8 cellular contexts compared by ENCODE assay signal in genomic region chr20:34705008-34705382, GRCh38. TPM values are rescaled to one million over a fixed set of nuclear protein-coding genes. Genes with fewer than 3 reads are reported as not detected.
DNase-seq lines count a peak whose midpoint lies in the region; ATAC-seq and TF ChIP-seq lines count a peak whose summit lies in the region.

No MANE protein-coding gene starts in this region.

- BruUV-seq in PC-3 (replicated peaks; lab: Mats Ljungman, UMichigan): TSS peak; percentile 67

- in situ Hi-C loops in G401 (cut with HindIII; ENCODE audit: low sequenced_read_pairs): no loop called here

- POLR2A ChIA-PET in PC-3 (lab: Charles Lee; ENCODE audit: unreplicated experiment): no interaction called here

- no peaks in the 10 kb centered on the region for H3K9me3 ChIP-seq in PC-3 (ENCODE audit: low read length)
- no peaks in the 10 kb centered on the region for H3K9me3 ChIP-seq in trophoblast cell (ENCODE audit: insufficient read depth, low read depth, low read length)

- no peaks in the 10 kb centered on the region for H4K20me1 ChIP-seq in PC-3 (ENCODE audit: low read length)

- CTCF ChIA-PET in PC-3 (lab: Charles Lee): interaction anchor here (0.6 to 1.4 kb wide), 3 partner anchors 121 to 152 kb away, joined by 3 to 10 read pairs (median 4); no protein-coding TSS in a partner anchor

- no peak overlapping the region for H2AK5ac ChIP-seq in trophoblast cell (ENCODE audit: low read length)

- H3K14ac ChIP-seq in trophoblast cell (ENCODE audit: low read length): peak overlapping the region; percentile 45

- intact Hi-C loops in PC-3 (cut with micrococcal nuclease): no loop called here

- H3K4me3 ChIP-seq in PC-3 (ENCODE audit: low read length): peak overlapping the region; percentile 85; the same call in 1 of the 2 replicates
- H3K4me3 ChIP-seq in epithelial cell of esophagus (ENCODE audit: low read length): peak overlapping the region; percentile 75
- peak overlapping the region; percentile 84 for H3K4me3 ChIP-seq in trophoblast cell (ENCODE audit: low read depth, low read length)

- H3K4me1 ChIP-seq in PC-3 (ENCODE audit: insufficient read depth, low read length) (peaks cover 20% of the 10 kb centered on the region), trophoblast cell (ENCODE audit: control insufficient read depth in 1 of 2, insufficient read depth in 2 of 2, low read length in 2 of 2) (peaks cover 15 to 20% of the 10 kb centered on the region in 2 experiments)

- WGBS in trophoblast cell (ENCODE audit: extremely low coverage, insufficient coverage, insufficient read length): no CpG with 5 or more reads among the region's 5 CpGs

- H4K91ac ChIP-seq in trophoblast cell (ENCODE audit: low read depth, low read length): peak overlapping the region; percentile 45

- TF ChIP-seq CTCF in PC-3 (conservative IDR thresholded peaks at IDR 0.05; ENCODE audit: low read depth, low read length) (no peak), epithelial cell of esophagus (IDR thresholded peaks at IDR 0.05; ENCODE audit: insufficient read depth, low read depth, low read length, missing control alignments) (no peak)

- peaks cover 12% of the 10 kb centered on the region for H3K79me1 ChIP-seq in trophoblast cell (ENCODE audit: low read length)

- no peak overlapping the region for H2BK5ac ChIP-seq in trophoblast cell (ENCODE audit: low read depth, low read length, poor library complexity)

- no peak overlapping the region for H2BK120ac ChIP-seq in trophoblast cell (ENCODE audit: insufficient read depth, low read length, poor library complexity)

- no peaks in the 10 kb centered on the region for H3K9me2 ChIP-seq in PC-3 (replicated peaks; ENCODE audit: low read length)

- DNase-seq in G401 (ENCODE audit: low spot score) (peak; percentile 26), PC-3 (no peak), epithelial cell of esophagus (ENCODE audit: low read depth) (no peak), trophoblast cell (peak in 1 of 2 donors; percentile 34), NCI-H1105 treated with DMSO at 0.1 percent for 48 hours (lab: John Stamatoyannopoulos, UW) (no peak), SW 1271 (lab: John Stamatoyannopoulos, UW) (no peak)

- 0 out of 2 replicates have a peak overlapping the region, but pooled peaks have one; percentile 58 for H3K9ac ChIP-seq in PC-3 (ENCODE audit: low read length)
- H3K9ac ChIP-seq in trophoblast cell (ENCODE audit: low read length): peak overlapping the region; percentile 42

- no peaks in the 10 kb centered on the region for H3K79me2 ChIP-seq in PC-3 (ENCODE audit: low read length)
- H3K79me2 ChIP-seq in trophoblast cell (ENCODE audit: control insufficient read depth, insufficient read depth, low read length, poor library complexity): peaks cover 5% of the 10 kb centered on the region

- H2AFZ ChIP-seq in PC-3 (ENCODE audit: low read length) (peak overlapping the region; percentile 97; the same call in 1 of the 2 replicates), trophoblast cell (ENCODE audit: insufficient read depth, low read length, poor library complexity) (no peak overlapping the region)

- no peak overlapping the region for H3K23ac ChIP-seq in trophoblast cell (ENCODE audit: low read length)

- H3K27ac ChIP-seq in PC-3 (ENCODE audit: low read length): no peak overlapping the region
- no peak overlapping the region for H3K27ac ChIP-seq in trophoblast cell (ENCODE audit: low read depth, low read length)

- H4K12ac ChIP-seq in trophoblast cell (ENCODE audit: low read depth, low read length): no peak overlapping the region

- peak overlapping the region; percentile 37 for H4K8ac ChIP-seq in trophoblast cell (ENCODE audit: low read depth, low read length)

- H3F3A ChIP-seq in PC-3 (ENCODE audit: low read length, unreplicated experiment): no peaks in the 10 kb centered on the region

- no peak for ATAC-seq in PC-3
- ATAC-seq in HG03097 (IDR thresholded peaks at IDR 0.05; ENCODE audit: low FRiP score, unreplicated experiment): no peak
- ATAC-seq in HG03521 (IDR thresholded peaks at IDR 0.05; ENCODE audit: unreplicated experiment): no peak

- H3K27me3 ChIP-seq in PC-3 (ENCODE audit: low read length) (no peaks in the 10 kb centered on the region), trophoblast cell (ENCODE audit: insufficient read depth, low read length) (peaks cover 6% of the 10 kb centered on the region)

- H3K36me3 ChIP-seq in PC-3 (ENCODE audit: low read depth, low read length) (no peaks in the 10 kb centered on the region), trophoblast cell (ENCODE audit: control insufficient read depth in 1 of 2, insufficient read depth in 2 of 2, low read length in 2 of 2) (no peaks in the 10 kb centered on the region)

- H3K4me2 ChIP-seq in PC-3 (ENCODE audit: low read length) (peak overlapping the region; percentile 100), trophoblast cell (ENCODE audit: low read length) (peak overlapping the region; percentile 99)

- H3K18ac ChIP-seq in trophoblast cell (ENCODE audit: low read length): peak overlapping the region; percentile 32

- no peak overlapping the region for H2BK12ac ChIP-seq in trophoblast cell (ENCODE audit: low read length)

- H3K4ac ChIP-seq in trophoblast cell (ENCODE audit: low read depth, low read length): no peak overlapping the region

RNA-seq across cellular contexts. Expression of gene TP53INP2, which starts 0.9 kb away (rescaled TPM):
- total RNA-seq in G401 (2014; rRNA removed; shearing (Covaris generic)): 3.6 and 4.6 TPM in 2 replicates
- 2.1 and 3.3 TPM in 2 replicates for total RNA-seq in PC-3 (2014; rRNA removed)
- 23.2 and 23.3 TPM in 2 replicates for polyA plus RNA-seq in trophoblast cell (2013)

RNA-seq across cellular contexts. Expression of gene PIGU, which starts 28.1 kb away (rescaled TPM):
- total RNA-seq in G401 (2014; rRNA removed; shearing (Covaris generic)): 11.8 and 15.8 TPM in 2 replicates
- 24.5 and 27.9 TPM in 2 replicates for total RNA-seq in PC-3 (2014; rRNA removed)
- polyA plus RNA-seq in trophoblast cell (2013): 29.0 and 29.9 TPM in 2 replicates
